Comparison of ENCODE assay signal across 8 cellular contexts in the genomic region with DNA sequence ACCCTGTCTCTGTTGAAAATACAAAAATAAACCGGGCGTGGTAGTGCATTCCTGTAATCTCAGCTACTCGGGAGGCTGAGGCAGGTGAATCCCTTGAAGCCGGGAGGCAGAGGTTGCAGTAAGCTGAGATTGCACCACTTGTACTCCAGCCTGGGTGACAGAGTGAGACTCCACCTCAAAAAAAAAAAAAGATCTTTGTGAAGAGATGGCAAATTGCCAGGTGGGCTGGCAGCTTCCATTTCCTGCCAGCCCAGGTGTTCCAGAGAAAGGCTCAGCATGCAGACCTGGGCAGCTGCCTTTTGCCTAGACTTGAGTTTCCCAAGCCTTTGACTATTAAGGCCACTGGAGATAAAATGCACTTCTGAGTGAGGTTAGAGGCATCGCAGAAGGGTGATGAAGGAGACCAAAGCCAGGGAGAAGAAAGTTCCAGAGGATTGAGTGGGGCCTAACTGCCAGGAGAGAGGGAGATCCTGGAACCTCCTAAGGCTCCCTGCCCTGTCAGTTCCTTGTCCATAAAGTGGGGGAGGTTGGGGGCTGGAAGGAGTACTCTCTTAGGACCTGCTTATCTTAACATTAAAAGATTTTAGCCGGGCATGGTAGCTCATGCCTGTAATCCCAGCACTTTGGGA. TPM values are rescaled to one million over a fixed set of nuclear protein-coding genes. Genes with fewer than 3 reads are reported as not detected.
DNase-seq lines count a peak whose midpoint lies in the region; ATAC-seq and TF ChIP-seq lines count a peak whose summit lies in the region.

No MANE protein-coding gene starts in this region.

- peak; percentile 9; the same call in 1 of the 2 replicates for TF ChIP-seq RAD21 in Ishikawa (IDR thresholded peaks at IDR 0.05; ENCODE audit: low read depth)

- DNase-seq in SJCRH30 (peak; percentile 22 to 57), glomerular visceral epithelial cell (ENCODE audit: extremely low spot score) (peak; percentile 61), occipital lobe (lab: John Stamatoyannopoulos, UW) (no peak), GM13977 (ENCODE audit: low spot score) (no peak)

- no peaks in the 10 kb centered on the region for H3K9me3 ChIP-seq in SJCRH30 (replicated peaks)

- in situ Hi-C loops in GM13977 (cut with MboI; ENCODE audit: low pct_unique_long_range_greater_than_20kb, low sequenced_read_pairs, unreplicated experiment): no loop called here

- TF ChIP-seq CTCF in 22Rv1 (IDR thresholded peaks at IDR 0.05): no peak
- no peak for TF ChIP-seq CTCF in GM13977 (IDR thresholded peaks at IDR 0.05; ENCODE audit: extremely low read depth, insufficient read depth, missing control alignments)

- peak; percentile 36; the same call in 1 of the 2 replicates for TF ChIP-seq EP300 in Ishikawa (IDR thresholded peaks at IDR 0.05; ENCODE audit: borderline replicate concordance)

- no peaks in the 10 kb centered on the region for H3K27me3 ChIP-seq in SJCRH30

- H3K27ac ChIP-seq in 22Rv1 (peak overlapping the region; percentile 33; the same call in 1 of the 2 replicates), SJCRH30 (no peak overlapping the region)

- ATAC-seq in GM19395 (IDR thresholded peaks at IDR 0.05; ENCODE audit: unreplicated experiment): no peak
- ATAC-seq in GM18858 (IDR thresholded peaks at IDR 0.05; ENCODE audit: unreplicated experiment): no peak

- H3K36me3 ChIP-seq in SJCRH30: no peaks in the 10 kb centered on the region

- H3K4me1 ChIP-seq in SJCRH30: peaks cover 28% of the 10 kb centered on the region

- H3K4me3 ChIP-seq in SJCRH30: no peak overlapping the region

TF ChIP-seq in Ishikawa, 13 proteins besides CTCF, POLR2A, EP300 and RAD21:
- TF ChIP-seq EGR1 (IDR thresholded peaks at IDR 0.05) (no peak), CEBPB (IDR thresholded peaks at IDR 0.05) (peak; percentile 77), TCF12 (IDR thresholded peaks at IDR 0.05; ENCODE audit: low read depth) (peak; percentile 93), NFIC (IDR thresholded peaks at IDR 0.05) (peak; percentile 94), FOXM1 (IDR thresholded peaks at IDR 0.05; ENCODE audit: borderline replicate concordance, low read depth) (no peak)
TF ChIP-seq in Ishikawa: peak in this region for 3.

RNA-seq across cellular contexts. Expression of a gene that starts 10.0 kb away (rescaled TPM):
- 84.5 and 94.2 TPM in 2 replicates for total RNA-seq in SJCRH30 (2014; rRNA removed; shearing (Covaris generic))
- 30.6 TPM for total RNA-seq in occipital lobe

RNA-seq across cellular contexts. Expression of a gene that starts 47.7 kb away (rescaled TPM):
- 30.0 and 34.9 TPM in 2 replicates for total RNA-seq in SJCRH30 (2014; rRNA removed; shearing (Covaris generic))
- 31.2 TPM for total RNA-seq in occipital lobe

RNA-seq across cellular contexts. Expression of a gene that starts 47.9 kb away (rescaled TPM):
- total RNA-seq in SJCRH30 (2014; rRNA removed; shearing (Covaris generic)): 71.9 and 72.2 TPM in 2 replicates
- 34.2 TPM for total RNA-seq in occipital lobe

Comparison
In these comparisons a context has a peak if more than half of its experiments do, and no peak if none do; other contexts are left out.
1. DNase-seq: peak in SJCRH30 (2 of 2) and glomerular visceral epithelial cell (single experiment); none in occipital lobe (single experiment) and GM13977 (single experiment).